1 cellular context compared by ENCODE assay signal in the genomic region with DNA sequence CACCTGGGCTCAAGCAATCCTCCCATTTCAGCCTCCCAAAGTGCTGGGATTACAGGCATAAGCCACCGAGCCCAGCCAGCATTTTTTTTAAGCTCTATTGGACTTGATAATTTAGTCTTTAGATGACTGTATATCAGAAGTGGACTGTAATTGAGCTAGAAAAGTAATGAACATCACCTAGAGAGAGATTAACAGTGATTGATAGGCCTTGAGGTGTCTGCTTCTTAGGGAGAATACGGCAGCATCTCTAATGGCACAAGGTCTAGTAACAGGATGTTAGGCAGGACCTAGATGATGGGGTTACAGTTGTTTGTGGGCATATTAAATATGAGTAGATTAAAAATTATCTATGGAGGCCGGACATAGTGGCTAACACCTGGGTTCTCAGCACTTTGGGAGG.
TF ChIP-seq lines count a peak whose summit lies in the region.

No MANE protein-coding gene starts in this region.

TF ChIP-seq in HepG2, 621 proteins besides CTCF, POLR2A, EP300 and RAD21 (continued from another document):
- TF ChIP-seq, protein P1, sequence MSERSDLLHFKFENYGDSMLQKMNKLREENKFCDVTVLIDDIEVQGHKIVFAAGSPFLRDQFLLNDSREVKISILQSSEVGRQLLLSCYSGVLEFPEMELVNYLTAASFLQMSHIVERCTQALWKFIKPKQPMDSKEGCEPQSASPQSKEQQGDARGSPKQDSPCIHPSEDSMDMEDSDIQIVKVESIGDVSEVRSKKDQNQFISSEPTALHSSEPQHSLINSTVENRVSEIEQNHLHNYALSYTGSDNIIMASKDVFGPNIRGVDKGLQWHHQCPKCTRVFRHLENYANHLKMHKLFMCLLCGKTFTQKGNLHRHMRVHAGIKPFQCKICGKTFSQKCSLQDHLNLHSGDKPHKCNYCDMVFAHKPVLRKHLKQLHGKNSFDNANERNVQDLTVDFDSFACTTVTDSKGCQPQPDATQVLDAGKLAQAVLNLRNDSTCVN (CRISPR knock-in tag; IDR thresholded peaks at IDR 0.05; ENCODE audit: borderline replicate concordance) = no peak
- TF ChIP-seq KLF6 (CRISPR knock-in tag; IDR thresholded peaks at IDR 0.05) (no peak), KDM1A (CRISPR knock-in tag; IDR thresholded peaks at IDR 0.05) (no peak), SIX4 (CRISPR knock-in tag; IDR thresholded peaks at IDR 0.05) (no peak)
- TF ChIP-seq, protein P2, sequence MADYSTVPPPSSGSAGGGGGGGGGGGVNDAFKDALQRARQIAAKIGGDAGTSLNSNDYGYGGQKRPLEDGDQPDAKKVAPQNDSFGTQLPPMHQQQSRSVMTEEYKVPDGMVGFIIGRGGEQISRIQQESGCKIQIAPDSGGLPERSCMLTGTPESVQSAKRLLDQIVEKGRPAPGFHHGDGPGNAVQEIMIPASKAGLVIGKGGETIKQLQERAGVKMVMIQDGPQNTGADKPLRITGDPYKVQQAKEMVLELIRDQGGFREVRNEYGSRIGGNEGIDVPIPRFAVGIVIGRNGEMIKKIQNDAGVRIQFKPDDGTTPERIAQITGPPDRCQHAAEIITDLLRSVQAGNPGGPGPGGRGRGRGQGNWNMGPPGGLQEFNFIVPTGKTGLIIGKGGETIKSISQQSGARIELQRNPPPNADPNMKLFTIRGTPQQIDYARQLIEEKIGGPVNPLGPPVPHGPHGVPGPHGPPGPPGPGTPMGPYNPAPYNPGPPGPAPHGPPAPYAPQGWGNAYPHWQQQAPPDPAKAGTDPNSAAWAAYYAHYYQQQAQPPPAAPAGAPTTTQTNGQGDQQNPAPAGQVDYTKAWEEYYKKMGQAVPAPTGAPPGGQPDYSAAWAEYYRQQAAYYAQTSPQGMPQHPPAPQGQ (CRISPR knock-in tag; IDR thresholded peaks at IDR 0.05; ENCODE audit: borderline replicate concordance) = no peak
